In the genomic region with DNA sequence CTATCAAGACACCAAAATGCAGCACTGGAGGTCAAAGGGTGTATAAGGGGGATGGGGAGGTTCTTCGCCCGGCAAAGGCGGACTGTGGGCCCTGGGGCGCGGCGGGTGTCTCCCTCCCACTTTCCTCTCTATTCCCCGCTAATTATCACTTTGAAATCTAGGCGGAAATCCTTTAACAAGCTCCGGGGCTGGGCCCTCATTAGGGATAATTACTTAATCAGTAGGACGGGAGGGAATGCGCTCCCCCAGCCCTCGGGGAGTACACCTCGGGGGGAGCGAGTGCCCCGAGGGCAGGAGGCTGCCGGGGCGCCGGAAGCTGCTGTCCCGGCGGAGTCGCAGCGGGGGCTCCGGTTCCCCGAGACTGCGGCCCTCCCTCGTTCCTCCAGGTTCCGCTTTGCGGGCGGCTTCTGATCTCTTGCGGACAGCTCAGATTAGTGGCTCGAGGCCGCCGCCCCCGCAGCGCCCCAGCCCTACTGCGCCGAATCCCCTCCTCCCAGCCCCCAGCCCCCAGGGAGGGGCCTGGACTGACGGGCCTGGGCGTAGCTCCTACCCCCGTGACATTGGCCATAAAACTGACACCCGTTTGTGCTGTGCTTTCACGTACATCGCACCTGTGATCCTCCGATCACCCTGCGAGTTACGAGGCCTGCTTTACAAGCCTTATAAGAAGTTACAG, we compare ENCODE assay signal across 8 cellular contexts. TPM values are rescaled to one million over a fixed set of nuclear protein-coding genes. Genes with fewer than 3 reads are reported as not detected.
DNase-seq lines count a peak whose midpoint lies in the region; ATAC-seq and TF ChIP-seq lines count a peak whose summit lies in the region.

No MANE protein-coding gene starts in this region.

- H3K36me3 ChIP-seq in DOHH2 (ENCODE audit: control insufficient read depth, low read length) (no peaks in the 10 kb centered on the region), Peyer's patch (no peaks in the 10 kb centered on the region), cardiac muscle cell (no peaks in the 10 kb centered on the region)

- peak overlapping the region; percentile 67 for H3K4me2 ChIP-seq in DOHH2 (ENCODE audit: low read length)

- no peak overlapping the region for H3K27ac ChIP-seq in DOHH2 (ENCODE audit: low read depth, low read length)
- peak overlapping the region in 2 of 4 donors; percentile 0 to 59 for H3K27ac ChIP-seq in Peyer's patch
- H3K27ac ChIP-seq in cardiac muscle cell, result no peak overlapping the region

- H4K20me1 ChIP-seq in DOHH2 (ENCODE audit: control insufficient read depth, insufficient read depth, low read depth, low read length), result no peaks in the 10 kb centered on the region

- peaks cover 10% of the 10 kb centered on the region for H3K4me1 Mint-ChIP-seq in type B pancreatic cell (ENCODE audit: unreplicated experiment)

- peak overlapping the region; percentile 85 for H3K4me3 Mint-ChIP-seq in type B pancreatic cell

- H3F3A ChIP-seq in DOHH2 (ENCODE audit: control insufficient read depth, insufficient read depth), result no peaks in the 10 kb centered on the region

- H3K27ac Mint-ChIP-seq in type B pancreatic cell, result no peak overlapping the region

- ATAC-seq in HG02798 (IDR thresholded peaks at IDR 0.05; ENCODE audit: poor library complexity, unreplicated experiment), result peak; percentile 86

- TF ChIP-seq POLR2A in Peyer's patch (IDR thresholded peaks at IDR 0.05), result no peak

- H3K9me2 ChIP-seq in DOHH2 (replicated peaks; ENCODE audit: control insufficient read depth, low read length), result no peaks in the 10 kb centered on the region

- H3K4me3 ChIP-seq in DOHH2 (ENCODE audit: low read length), result peak overlapping the region; percentile 56
- H3K4me3 ChIP-seq in Peyer's patch, result peak overlapping the region; percentile 32 to 49 (median 46)
- peak overlapping the region; percentile 12 for H3K4me3 ChIP-seq in cardiac muscle cell

- peaks cover 64% of the 10 kb centered on the region for H3K27me3 ChIP-seq in DOHH2 (ENCODE audit: control insufficient read depth, low read length)
- no peaks in the 10 kb centered on the region for H3K27me3 ChIP-seq in Peyer's patch
- H3K27me3 ChIP-seq in cardiac muscle cell, result peaks cover 6% of the 10 kb centered on the region

- H3K27me3 Mint-ChIP-seq in type B pancreatic cell, result peaks cover 71% of the 10 kb centered on the region

- DNase-seq in Peyer's patch (peak; percentile 63 to 85 (median 73)), cardiac muscle cell (ENCODE audit: low read depth in 1 of 2, low spot score in 1 of 2) (peak; percentile 36 to 65), posterior vena cava (ENCODE audit: low spot score) (peak; percentile 92), type B pancreatic cell (ENCODE audit: extremely low spot score, unreplicated experiment) (no peak), DMS79 treated with DMSO at 0.1 percent for 48 hours (lab: John Stamatoyannopoulos, UW) (no peak)
- peak; percentile 65 for DNase-seq in activated gamma-delta T cell treated with anti-CD3 and anti-CD28 coated beads, Interleukin-2, amount 50 U/mL, for 16 hours (ENCODE audit: low read depth)

- no peaks in the 10 kb centered on the region for H3K36me3 Mint-ChIP-seq in type B pancreatic cell

- H3K79me2 ChIP-seq in DOHH2 (ENCODE audit: control insufficient read depth, low read length), result no peaks in the 10 kb centered on the region

- TF ChIP-seq CTCF in DOHH2 (IDR thresholded peaks at IDR 0.05; ENCODE audit: low read depth, low read length, poor library complexity, severe bottlenecking), result no peak
- TF ChIP-seq CTCF in Peyer's patch (IDR thresholded peaks at IDR 0.05), result no peak
- TF ChIP-seq CTCF in cardiac muscle cell (IDR thresholded peaks at IDR 0.05; ENCODE audit: low read depth, low read length), result no peak
- no peak for TF ChIP-seq CTCF in type B pancreatic cell (conservative IDR thresholded peaks at IDR 0.05)

- H3K4me1 ChIP-seq in DOHH2 (ENCODE audit: control insufficient read depth, low read length) (peaks cover 13% of the 10 kb centered on the region), Peyer's patch (peaks cover 0 to 15% (median 3%) of the 10 kb centered on the region in 4 donors), cardiac muscle cell (ENCODE audit: low read depth) (peaks cover 7% of the 10 kb centered on the region)

- H3K9me3 Mint-ChIP-seq in type B pancreatic cell, result peaks cover 6% of the 10 kb centered on the region

- intact Hi-C loops in posterior vena cava (cut with DNase I), result no loop called here

- H3K9me3 ChIP-seq in DOHH2 (ENCODE audit: control insufficient read depth, insufficient read depth, low read length), result no peaks in the 10 kb centered on the region
- H3K9me3 ChIP-seq in Peyer's patch, result no peaks in the 10 kb centered on the region
- H3K9me3 ChIP-seq in cardiac muscle cell (ENCODE audit: low read depth), result no peaks in the 10 kb centered on the region

RNA-seq across cellular contexts. Expression of gene MUCL3, which starts 14.7 kb away (rescaled TPM):
- under 1 TPM in 1 of 4 donors, not detected in 3; 0.18 TPM for total RNA-seq in Peyer's patch
- total RNA-seq in cardiac muscle cell, result not detected in 2 replicates
- 0.12 TPM in 1 of 2 replicates, not detected in the other for polyA plus RNA-seq in cardiac muscle cell
- not detected for total RNA-seq in posterior vena cava
- 0.31 and 3.5 TPM in 2 replicates for total RNA-seq in type B pancreatic cell (ENCODE audit: low replicate concordance)

RNA-seq across cellular contexts. Expression of gene SFTA2, which starts 23.5 kb away (rescaled TPM):
- total RNA-seq in Peyer's patch (not detected), cardiac muscle cell (not detected in 2 replicates), posterior vena cava (under 1 TPM in 1 of 2 donors, not detected in 1; 0.29 TPM), type B pancreatic cell (ENCODE audit: low replicate concordance) (2.7 and 3.6 TPM in 2 replicates)
- 0.86 and 1.8 TPM in 2 replicates for polyA plus RNA-seq in cardiac muscle cell

RNA-seq across cellular contexts. Expression of gene MUC21, which starts 28.0 kb away (rescaled TPM):
- not detected for total RNA-seq in Peyer's patch
- total RNA-seq in cardiac muscle cell, result not detected in 2 replicates
- polyA plus RNA-seq in cardiac muscle cell, result not detected in 2 replicates
- total RNA-seq in posterior vena cava, result not detected
- total RNA-seq in type B pancreatic cell (ENCODE audit: low replicate concordance), result 0.43 and 0.65 TPM in 2 replicates

RNA-seq across cellular contexts. Expression of gene VARS2, which starts 41.5 kb away (rescaled TPM):
- total RNA-seq in Peyer's patch (10 to 100 TPM; 24.2 to 40.0 (median 31.1) TPM), cardiac muscle cell (59.3 and 61.3 TPM in 2 replicates), posterior vena cava (10 to 100 TPM; 13.8 to 17.8 TPM), type B pancreatic cell (ENCODE audit: low replicate concordance) (43.8 and 79.4 TPM in 2 replicates)
- polyA plus RNA-seq in cardiac muscle cell, result 24.8 and 27.5 TPM in 2 replicates

RNA-seq across cellular contexts. Expression of gene GTF2H4, which starts 47.5 kb away (rescaled TPM):
- total RNA-seq in Peyer's patch (10 to 100 TPM; 10.7 to 21.3 (median 17.0) TPM), cardiac muscle cell (24.0 and 25.8 TPM in 2 replicates), posterior vena cava (10 to 100 TPM; 27.2 to 37.8 TPM), type B pancreatic cell (ENCODE audit: low replicate concordance) (40.8 and 78.7 TPM in 2 replicates)
- polyA plus RNA-seq in cardiac muscle cell, result 18.0 and 20.7 TPM in 2 replicates

Comparison
In these comparisons a context has a peak if more than half of its experiments do, and no peak if none do; other contexts are left out.
1. DNase-seq: peak in Peyer's patch (3 of 3), activated gamma-delta T cell treated with anti-CD3 and anti-CD28 coated beads, Interleukin-2, amount 50 U/mL, for 16 hours (single experiment), cardiac muscle cell (2 of 2) and posterior vena cava (single experiment); none in type B pancreatic cell (single experiment) and DMS79 treated with DMSO at 0.1 percent for 48 hours (single experiment).
2. Peak in every context shown above with its lines, with median percentiles within 50 percentile points of each other: H3K4me3 ChIP-seq.